Comparison of ENCODE assay signal across 15 cellular contexts in genomic region chr2:205934443-205934842, GRCh38.
DNase-seq lines count a peak whose midpoint lies in the region; ATAC-seq, FAIRE-seq and TF ChIP-seq lines count a peak whose summit lies in the region.
"Had no signal": no experiment of that assay in that cellular context is flagged by ENCODE, and none has a peak within 500 bp of the region (broad histone marks: within the 10 kb centered on the region; RNA-seq: fewer than 3 reads in every experiment).

No MANE protein-coding gene starts in this region.

- no peak for TF ChIP-seq EP300 in GM12878 (IDR thresholded peaks at IDR 0.05; ENCODE audit: borderline replicate concordance in 1 of 2, control insufficient read depth in 1 of 2, low read depth in 2 of 2, low read length in 2 of 2)

- no peak overlapping the region for H3K9ac ChIP-seq in GM12878 (ENCODE audit: control insufficient read depth, insufficient read depth, low read length)

- no peak; the same call in 1 of the 2 replicates for TF ChIP-seq RAD21 in GM12878 (IDR thresholded peaks at IDR 0.05; ENCODE audit: insufficient read depth, low read depth, low read length)

- H3K9me3 ChIP-seq in GM12878 (replicated peaks; ENCODE audit: control insufficient read depth, insufficient read depth, low read length), result no peaks in the 10 kb centered on the region

- H3K4me2 ChIP-seq in GM12878 (ENCODE audit: control insufficient read depth, insufficient read depth), result no peak overlapping the region

- no peaks in the 10 kb centered on the region for H3K4me1 ChIP-seq in GM12878 (ENCODE audit: control insufficient read depth, insufficient read depth, low read length)

- TF ChIP-seq CTCF in GM12878 (IDR thresholded peaks at IDR 0.05 in 2 of 3, conservative IDR thresholded peaks at IDR 0.05 in 1 of 3; ENCODE audit: control insufficient read depth in 2 of 3, extremely low read depth in 1 of 3, insufficient read depth in 1 of 3, low read depth in 3 of 3, low read length in 3 of 3), result peak in 2 of 3 experiments; percentile 4 to 18; a peak in 2 of 6 replicates

- H3K36me3 ChIP-seq in GM12878 (ENCODE audit: control insufficient read depth in 2 of 2, insufficient read depth in 2 of 2, low read length in 1 of 2), result no peaks in the 10 kb centered on the region

- intact Hi-C loops in GM12878 (cut with micrococcal nuclease; ENCODE audit: unreplicated experiment), result no loop called here

- WGBS in GM12878 (ENCODE audit: insufficient coverage, insufficient replicate concordance, low lambda C conversion rate, missing lambda C conversion rate), result 9% methylated on average over 1 of the region's 1 CpG

- RAD21 ChIA-PET in GM12878 (lab: Charles Lee; ENCODE audit: unreplicated experiment), result interaction anchor here (0.6 to 1.4 kb wide), 3 partner anchors 13 to 626 kb away, joined by 3 to 5 read pairs (median 4); no protein-coding TSS in a partner anchor

- H3K27ac ChIP-seq in GM12878 (ENCODE audit: control insufficient read depth, insufficient read depth), result no peak overlapping the region

- BruUV-seq in GM12878 (replicated peaks; lab: Mats Ljungman, UMichigan), result no TSS peak

- DNase-seq in AG08395 (ENCODE audit: low spot score) (peak; percentile 37), HCEC 1CT (peak; percentile 19), GM12878 (ENCODE audit: low read depth, low spot score) (no peak), left lobe of liver (ENCODE audit: low spot score) (no peak), SKM-1 (lab: John Stamatoyannopoulos, UW; ENCODE audit: unreplicated experiment) (no peak), DMS79 (lab: John Stamatoyannopoulos, UW) (no peak)
- DNase-seq: activated CD4-positive, alpha-beta memory T cell treated with anti-CD3 and anti-CD28 coated beads, Interleukin-2, amount 10 ng/mL, durations not matched to agents 7 days and 5 days; activated naive CD8-positive, alpha-beta T cell treated with anti-CD3 and anti-CD28 coated beads, Interleukin-2, amount 10 ng/mL, durations not matched to agents 7 days and 5 days; naive B cell; NCI-H1105 treated with DMSO at 0.1 percent for 48 hours; NCI-H526 treated with DMSO at 0.1 percent for 48 hours; T-cell had no signal

- TF ChIP-seq POLR2A in GM12878 (IDR thresholded peaks at IDR 0.05; ENCODE audit: low read depth, low read length), result no peak

- no peaks in the 10 kb centered on the region for H4K20me1 ChIP-seq in GM12878 (ENCODE audit: control insufficient read depth, insufficient read depth)

- CTCF ChIA-PET in GM12878 (lab: Yijun Ruan, JAX), result interaction anchor here (1.0 to 6.3 kb wide), 2 partner anchors 13 to 16 kb away, joined by 3 to 53 read pairs; no protein-coding TSS in a partner anchor

- ATAC-seq in GM12878 (no peak), left lobe of liver (peak; percentile 67), HG02798 (IDR thresholded peaks at IDR 0.05; ENCODE audit: poor library complexity, unreplicated experiment) (no peak), HG03442 (IDR thresholded peaks at IDR 0.05; ENCODE audit: unreplicated experiment) (no peak)
- ATAC-seq: T-cell had no signal

- no peak overlapping the region for H2AFZ ChIP-seq in GM12878 (ENCODE audit: control insufficient read depth, low read depth, low read length)

- no peak overlapping the region for H3K4me3 ChIP-seq in GM12878

- H3K79me2 ChIP-seq in GM12878 (ENCODE audit: control insufficient read depth, insufficient read depth, low read length), result no peaks in the 10 kb centered on the region

- SMC1A ChIA-PET in GM12878 (lab: Charles Lee; ENCODE audit: uncharacterized antibody, unreplicated experiment), result no interaction called here

- POLR2A ChIA-PET in GM12878 (lab: Charles Lee), result no interaction called here

- in situ Hi-C loops in GM12878 (cut with MboI), result no loop called here

- FAIRE-seq in GM12878 (lab: Jason Lieb, UNC), result no peak
- FAIRE-seq: urothelium cell line had no signal

- H3K27me3 ChIP-seq in GM12878 (replicated peaks in 1 of 2; ENCODE audit: control insufficient read depth in 2 of 2, insufficient read depth in 2 of 2, low read length in 1 of 2), result no peaks in the 10 kb centered on the region

TF ChIP-seq in GM12878, 131 proteins besides CTCF, POLR2A, EP300 and RAD21:
- TF ChIP-seq CBX3 (IDR thresholded peaks at IDR 0.05; ENCODE audit: borderline replicate concordance, low read depth) (no peak), SPI1 (IDR thresholded peaks at IDR 0.05; ENCODE audit: borderline replicate concordance, insufficient read depth, low read depth, low read length) (no peak), MYB (IDR thresholded peaks at IDR 0.05; ENCODE audit: borderline replicate concordance, low read depth, low read length) (no peak), FOXK2 (IDR thresholded peaks at IDR 0.05) (no peak), HDAC6 (IDR thresholded peaks at IDR 0.05; ENCODE audit: unreplicated experiment) (no peak), E2F8 (IDR thresholded peaks at IDR 0.05; ENCODE audit: low read depth, partially characterized antibody) (no peak), ZNF24 (IDR thresholded peaks at IDR 0.05) (no peak), POLR2AphosphoS2 (IDR thresholded peaks at IDR 0.05; ENCODE audit: low read depth, low read length) (no peak), BACH1 (IDR thresholded peaks at IDR 0.05; ENCODE audit: borderline replicate concordance) (no peak), MEF2A (IDR thresholded peaks at IDR 0.05; ENCODE audit: insufficient read depth, low read depth, low read length) (no peak), CREB1 (IDR thresholded peaks at IDR 0.05; ENCODE audit: low read depth) (no peak), SREBF2 (IDR thresholded peaks at IDR 0.05; ENCODE audit: low read length) (no peak), RB1 (IDR thresholded peaks at IDR 0.05; ENCODE audit: borderline replicate concordance) (no peak)

Comparison
In these comparisons a context has a peak if more than half of its experiments do, and no peak if none do; other contexts are left out.
1. DNase-seq: peak in AG08395 (single experiment) and HCEC 1CT (single experiment); none in GM12878 (single experiment), left lobe of liver (single experiment), SKM-1 (single experiment) and DMS79 (single experiment).